Comparison of ENCODE assay signal across 1 cellular context in the genomic region with DNA sequence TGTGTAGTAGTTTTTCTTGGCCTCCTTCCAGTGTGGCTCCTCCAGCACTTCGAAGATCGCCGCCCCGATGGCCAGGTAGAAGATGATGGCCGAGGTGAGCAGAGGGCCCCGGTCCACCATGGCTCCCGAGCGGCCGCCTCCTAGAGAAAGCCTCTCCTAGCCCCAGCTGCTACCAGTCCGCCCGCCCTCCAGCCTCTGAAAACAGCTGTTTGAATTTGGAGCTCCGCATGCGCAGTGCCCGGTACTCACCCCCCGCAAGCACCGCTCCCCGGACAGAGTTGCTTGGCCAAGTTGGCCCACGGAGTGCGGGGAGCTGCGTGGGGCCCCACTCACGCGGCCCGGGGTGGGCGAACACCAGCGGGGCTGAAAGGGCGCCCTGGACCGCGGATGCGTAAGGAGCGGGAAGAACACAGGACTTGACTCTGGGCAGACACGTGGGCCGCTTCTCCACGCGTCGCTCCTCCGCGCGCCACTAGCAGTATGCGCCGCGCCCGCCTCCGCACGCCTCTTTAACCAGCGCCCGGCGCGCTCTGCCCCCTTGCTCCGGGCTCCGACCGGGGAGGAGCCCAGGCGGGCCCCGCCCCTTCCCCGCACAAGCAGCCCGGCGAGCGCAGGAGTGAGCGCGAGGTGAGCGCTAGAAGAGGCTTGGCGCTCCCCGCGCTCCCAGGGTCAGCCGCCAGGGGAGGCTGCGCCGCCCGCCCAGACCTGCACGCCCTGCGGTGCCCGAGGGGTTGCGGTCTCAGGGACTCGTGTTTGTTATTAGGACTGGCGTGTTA.
TF ChIP-seq lines count a peak whose summit lies in the region.

A gene with protein sequence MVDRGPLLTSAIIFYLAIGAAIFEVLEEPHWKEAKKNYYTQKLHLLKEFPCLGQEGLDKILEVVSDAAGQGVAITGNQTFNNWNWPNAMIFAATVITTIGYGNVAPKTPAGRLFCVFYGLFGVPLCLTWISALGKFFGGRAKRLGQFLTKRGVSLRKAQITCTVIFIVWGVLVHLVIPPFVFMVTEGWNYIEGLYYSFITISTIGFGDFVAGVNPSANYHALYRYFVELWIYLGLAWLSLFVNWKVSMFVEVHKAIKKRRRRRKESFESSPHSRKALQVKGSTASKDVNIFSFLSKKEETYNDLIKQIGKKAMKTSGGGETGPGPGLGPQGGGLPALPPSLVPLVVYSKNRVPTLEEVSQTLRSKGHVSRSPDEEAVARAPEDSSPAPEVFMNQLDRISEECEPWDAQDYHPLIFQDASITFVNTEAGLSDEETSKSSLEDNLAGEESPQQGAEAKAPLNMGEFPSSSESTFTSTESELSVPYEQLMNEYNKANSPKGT (minus strand): TSS at position 484 of the 776 bp plus-strand sequence. CDS start 364 bp downstream, at position 120.

TF ChIP-seq in HEK293, 187 proteins besides CTCF, POLR2A, EP300 and RAD21 (continued from another document and continues in another):
- TF ChIP-seq ZNF692 (tag by site-specific recombination; IDR thresholded peaks at IDR 0.05), result peak; percentile 95
- TF ChIP-seq, protein P1, sequence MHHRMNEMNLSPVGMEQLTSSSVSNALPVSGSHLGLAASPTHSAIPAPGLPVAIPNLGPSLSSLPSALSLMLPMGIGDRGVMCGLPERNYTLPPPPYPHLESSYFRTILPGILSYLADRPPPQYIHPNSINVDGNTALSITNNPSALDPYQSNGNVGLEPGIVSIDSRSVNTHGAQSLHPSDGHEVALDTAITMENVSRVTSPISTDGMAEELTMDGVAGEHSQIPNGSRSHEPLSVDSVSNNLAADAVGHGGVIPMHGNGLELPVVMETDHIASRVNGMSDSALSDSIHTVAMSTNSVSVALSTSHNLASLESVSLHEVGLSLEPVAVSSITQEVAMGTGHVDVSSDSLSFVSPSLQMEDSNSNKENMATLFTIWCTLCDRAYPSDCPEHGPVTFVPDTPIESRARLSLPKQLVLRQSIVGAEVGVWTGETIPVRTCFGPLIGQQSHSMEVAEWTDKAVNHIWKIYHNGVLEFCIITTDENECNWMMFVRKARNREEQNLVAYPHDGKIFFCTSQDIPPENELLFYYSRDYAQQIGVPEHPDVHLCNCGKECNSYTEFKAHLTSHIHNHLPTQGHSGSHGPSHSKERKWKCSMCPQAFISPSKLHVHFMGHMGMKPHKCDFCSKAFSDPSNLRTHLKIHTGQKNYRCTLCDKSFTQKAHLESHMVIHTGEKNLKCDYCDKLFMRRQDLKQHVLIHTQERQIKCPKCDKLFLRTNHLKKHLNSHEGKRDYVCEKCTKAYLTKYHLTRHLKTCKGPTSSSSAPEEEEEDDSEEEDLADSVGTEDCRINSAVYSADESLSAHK (tag by site-specific recombination; IDR thresholded peaks at IDR 0.05), result 0 out of 2 replicates have a peak, but pooled peaks have one; percentile 18
- peak; percentile 49; the same call in 1 of the 2 replicates for TF ChIP-seq ZSCAN30 (tag by site-specific recombination; IDR thresholded peaks at IDR 0.05)
- TF ChIP-seq, protein P2, sequence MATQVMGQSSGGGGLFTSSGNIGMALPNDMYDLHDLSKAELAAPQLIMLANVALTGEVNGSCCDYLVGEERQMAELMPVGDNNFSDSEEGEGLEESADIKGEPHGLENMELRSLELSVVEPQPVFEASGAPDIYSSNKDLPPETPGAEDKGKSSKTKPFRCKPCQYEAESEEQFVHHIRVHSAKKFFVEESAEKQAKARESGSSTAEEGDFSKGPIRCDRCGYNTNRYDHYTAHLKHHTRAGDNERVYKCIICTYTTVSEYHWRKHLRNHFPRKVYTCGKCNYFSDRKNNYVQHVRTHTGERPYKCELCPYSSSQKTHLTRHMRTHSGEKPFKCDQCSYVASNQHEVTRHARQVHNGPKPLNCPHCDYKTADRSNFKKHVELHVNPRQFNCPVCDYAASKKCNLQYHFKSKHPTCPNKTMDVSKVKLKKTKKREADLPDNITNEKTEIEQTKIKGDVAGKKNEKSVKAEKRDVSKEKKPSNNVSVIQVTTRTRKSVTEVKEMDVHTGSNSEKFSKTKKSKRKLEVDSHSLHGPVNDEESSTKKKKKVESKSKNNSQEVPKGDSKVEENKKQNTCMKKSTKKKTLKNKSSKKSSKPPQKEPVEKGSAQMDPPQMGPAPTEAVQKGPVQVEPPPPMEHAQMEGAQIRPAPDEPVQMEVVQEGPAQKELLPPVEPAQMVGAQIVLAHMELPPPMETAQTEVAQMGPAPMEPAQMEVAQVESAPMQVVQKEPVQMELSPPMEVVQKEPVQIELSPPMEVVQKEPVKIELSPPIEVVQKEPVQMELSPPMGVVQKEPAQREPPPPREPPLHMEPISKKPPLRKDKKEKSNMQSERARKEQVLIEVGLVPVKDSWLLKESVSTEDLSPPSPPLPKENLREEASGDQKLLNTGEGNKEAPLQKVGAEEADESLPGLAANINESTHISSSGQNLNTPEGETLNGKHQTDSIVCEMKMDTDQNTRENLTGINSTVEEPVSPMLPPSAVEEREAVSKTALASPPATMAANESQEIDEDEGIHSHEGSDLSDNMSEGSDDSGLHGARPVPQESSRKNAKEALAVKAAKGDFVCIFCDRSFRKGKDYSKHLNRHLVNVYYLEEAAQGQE (tag by site-specific recombination; IDR thresholded peaks at IDR 0.05), result peak; percentile 41; the same call in 1 of the 2 replicates
- peak; percentile 83; the same call in 1 of the 2 replicates for TF ChIP-seq BCL11B (tag by site-specific recombination; IDR thresholded peaks at IDR 0.05; ENCODE audit: low read depth)
- TF ChIP-seq, protein P3, sequence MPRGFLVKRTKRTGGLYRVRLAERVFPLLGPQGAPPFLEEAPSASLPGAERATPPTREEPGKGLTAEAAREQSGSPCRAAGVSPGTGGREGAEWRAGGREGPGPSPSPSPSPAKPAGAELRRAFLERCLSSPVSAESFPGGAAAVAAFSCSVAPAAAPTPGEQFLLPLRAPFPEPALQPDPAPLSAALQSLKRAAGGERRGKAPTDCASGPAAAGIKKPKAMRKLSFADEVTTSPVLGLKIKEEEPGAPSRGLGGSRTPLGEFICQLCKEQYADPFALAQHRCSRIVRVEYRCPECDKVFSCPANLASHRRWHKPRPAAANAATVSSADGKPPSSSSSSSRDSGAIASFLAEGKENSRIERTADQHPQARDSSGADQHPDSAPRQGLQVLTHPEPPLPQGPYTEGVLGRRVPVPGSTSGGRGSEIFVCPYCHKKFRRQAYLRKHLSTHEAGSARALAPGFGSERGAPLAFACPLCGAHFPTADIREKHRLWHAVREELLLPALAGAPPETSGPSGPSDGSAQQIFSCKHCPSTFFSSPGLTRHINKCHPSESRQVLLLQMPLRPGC (tag by site-specific recombination; IDR thresholded peaks at IDR 0.05), result peak; percentile 60; the same call in 1 of the 2 replicates
- peak; percentile 66 for TF ChIP-seq ZEB2 (tag by site-specific recombination; IDR thresholded peaks at IDR 0.05)
- peak; percentile 98 for TF ChIP-seq EGR2 (tag by site-specific recombination; IDR thresholded peaks at IDR 0.05; ENCODE audit: low read depth)
- TF ChIP-seq ZNF777 (tag by site-specific recombination; IDR thresholded peaks at IDR 0.05; ENCODE audit: borderline replicate concordance), result peak; percentile 63; the same call in 1 of the 2 replicates
- TF ChIP-seq ZBTB8A (tag by site-specific recombination; IDR thresholded peaks at IDR 0.05), result peak; percentile 99
- TF ChIP-seq ZNF391 (tag by site-specific recombination; IDR thresholded peaks at IDR 0.05; ENCODE audit: borderline replicate concordance, low read depth), result peak; percentile 93; the same call in 1 of the 2 replicates
- peak; percentile 66; the same call in 1 of the 2 replicates for TF ChIP-seq KLF8 (tag by site-specific recombination; IDR thresholded peaks at IDR 0.05)
- TF ChIP-seq, protein P4, sequence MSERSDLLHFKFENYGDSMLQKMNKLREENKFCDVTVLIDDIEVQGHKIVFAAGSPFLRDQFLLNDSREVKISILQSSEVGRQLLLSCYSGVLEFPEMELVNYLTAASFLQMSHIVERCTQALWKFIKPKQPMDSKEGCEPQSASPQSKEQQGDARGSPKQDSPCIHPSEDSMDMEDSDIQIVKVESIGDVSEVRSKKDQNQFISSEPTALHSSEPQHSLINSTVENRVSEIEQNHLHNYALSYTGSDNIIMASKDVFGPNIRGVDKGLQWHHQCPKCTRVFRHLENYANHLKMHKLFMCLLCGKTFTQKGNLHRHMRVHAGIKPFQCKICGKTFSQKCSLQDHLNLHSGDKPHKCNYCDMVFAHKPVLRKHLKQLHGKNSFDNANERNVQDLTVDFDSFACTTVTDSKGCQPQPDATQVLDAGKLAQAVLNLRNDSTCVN (tag by site-specific recombination; optimal IDR thresholded peaks at IDR 0.05), result peak; percentile 97
- TF ChIP-seq ZNF146 (tag by site-specific recombination; IDR thresholded peaks at IDR 0.05), result peak; percentile 42; the same call in 1 of the 2 replicates
- TF ChIP-seq ZNF335 (tag by site-specific recombination; conservative IDR thresholded peaks at IDR 0.05), result peak; percentile 75
- TF ChIP-seq ZFP69B (tag by site-specific recombination; IDR thresholded peaks at IDR 0.05), result peak; percentile 91
- peak; percentile 30; the same call in 1 of the 2 replicates for TF ChIP-seq ZBTB20 (tag by site-specific recombination; IDR thresholded peaks at IDR 0.05)
- TF ChIP-seq REPIN1 (tag by site-specific recombination; IDR thresholded peaks at IDR 0.05; ENCODE audit: low read depth), result 0 out of 2 replicates have a peak, but pooled peaks have one; percentile 31
- TF ChIP-seq IKZF3 (tag by site-specific recombination; IDR thresholded peaks at IDR 0.05), result no peak
- TF ChIP-seq, protein P5, sequence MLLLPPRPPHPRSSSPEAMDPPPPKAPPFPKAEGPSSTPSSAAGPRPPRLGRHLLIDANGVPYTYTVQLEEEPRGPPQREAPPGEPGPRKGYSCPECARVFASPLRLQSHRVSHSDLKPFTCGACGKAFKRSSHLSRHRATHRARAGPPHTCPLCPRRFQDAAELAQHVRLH (tag by site-specific recombination; IDR thresholded peaks at IDR 0.05), result no peak
- peak; percentile 64 for TF ChIP-seq ZIC2 (tag by site-specific recombination; IDR thresholded peaks at IDR 0.05)
- no peak for TF ChIP-seq ZSCAN4 (tag by site-specific recombination; IDR thresholded peaks at IDR 0.05)
- no peak for TF ChIP-seq ZNF16 (tag by site-specific recombination; IDR thresholded peaks at IDR 0.05; ENCODE audit: low read depth)
- peak; percentile 57; the same call in 1 of the 2 replicates for TF ChIP-seq YY1 (tag by site-specific recombination; IDR thresholded peaks at IDR 0.05)
- peak; percentile 55; the same call in 1 of the 2 replicates for TF ChIP-seq WT1 (tag by site-specific recombination; IDR thresholded peaks at IDR 0.05)
- no peak for TF ChIP-seq ZNF133 (tag by site-specific recombination; IDR thresholded peaks at IDR 0.05)
- TF ChIP-seq ZSCAN18 (tag by site-specific recombination; IDR thresholded peaks at IDR 0.05), result no peak
- TF ChIP-seq, protein P6, sequence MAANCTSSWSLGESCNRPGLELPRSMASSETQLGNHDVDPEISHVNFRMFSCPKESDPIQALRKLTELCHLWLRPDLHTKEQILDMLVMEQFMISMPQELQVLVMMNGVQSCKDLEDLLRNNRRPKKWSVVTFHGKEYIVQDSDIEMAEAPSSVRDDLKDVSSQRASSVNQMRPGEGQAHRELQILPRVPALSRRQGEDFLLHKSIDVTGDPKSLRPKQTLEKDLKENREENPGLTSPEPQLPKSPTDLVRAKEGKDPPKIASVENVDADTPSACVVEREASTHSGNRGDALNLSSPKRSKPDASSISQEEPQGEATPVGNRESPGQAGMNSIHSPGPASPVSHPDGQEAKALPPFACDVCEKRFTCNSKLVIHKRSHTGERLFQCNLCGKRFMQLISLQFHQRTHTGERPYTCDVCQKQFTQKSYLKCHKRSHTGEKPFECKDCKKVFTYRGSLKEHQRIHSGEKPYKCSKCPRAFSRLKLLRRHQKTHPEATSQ (tag by site-specific recombination; IDR thresholded peaks at IDR 0.05), result no peak; the same call in 1 of the 2 replicates
- peak; percentile 50 for TF ChIP-seq KLF10 (tag by site-specific recombination; IDR thresholded peaks at IDR 0.05)
- TF ChIP-seq ZXDB (tag by site-specific recombination; IDR thresholded peaks at IDR 0.05), result peak; percentile 85
- TF ChIP-seq, protein P7, sequence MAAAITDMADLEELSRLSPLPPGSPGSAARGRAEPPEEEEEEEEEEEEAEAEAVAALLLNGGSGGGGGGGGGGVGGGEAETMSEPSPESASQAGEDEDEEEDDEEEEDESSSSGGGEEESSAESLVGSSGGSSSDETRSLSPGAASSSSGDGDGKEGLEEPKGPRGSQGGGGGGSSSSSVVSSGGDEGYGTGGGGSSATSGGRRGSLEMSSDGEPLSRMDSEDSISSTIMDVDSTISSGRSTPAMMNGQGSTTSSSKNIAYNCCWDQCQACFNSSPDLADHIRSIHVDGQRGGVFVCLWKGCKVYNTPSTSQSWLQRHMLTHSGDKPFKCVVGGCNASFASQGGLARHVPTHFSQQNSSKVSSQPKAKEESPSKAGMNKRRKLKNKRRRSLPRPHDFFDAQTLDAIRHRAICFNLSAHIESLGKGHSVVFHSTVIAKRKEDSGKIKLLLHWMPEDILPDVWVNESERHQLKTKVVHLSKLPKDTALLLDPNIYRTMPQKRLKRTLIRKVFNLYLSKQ (tag by site-specific recombination; IDR thresholded peaks at IDR 0.05; ENCODE audit: borderline replicate concordance), result no peak
